8 cellular contexts compared by ENCODE assay signal in genomic region chr9:69758001-69758730, GRCh38. TPM values are rescaled to one million over a fixed set of nuclear protein-coding genes. Genes with fewer than 3 reads are reported as not detected.
A peak's percentile ranks its signal among the peaks of the same experiment; 100 is the strongest.
DNase-seq lines count a peak whose midpoint lies in the region; ATAC-seq and TF ChIP-seq lines count a peak whose summit lies in the region.

No MANE protein-coding gene starts in this region.

- no peak for TF ChIP-seq POLR2A in Peyer's patch (IDR thresholded peaks at IDR 0.05)

- H3K9me3 ChIP-seq in NT2/D1 (ENCODE audit: insufficient read depth, low read length): no peaks in the 10 kb centered on the region
- no peaks in the 10 kb centered on the region for H3K9me3 ChIP-seq in Peyer's patch

- no peak overlapping the region for H3K27ac ChIP-seq in Peyer's patch

- H3K27ac Mint-ChIP-seq in activated T-cell treated with anti-CD3 and anti-CD28 coated beads, Interleukin-2, amount 50 U/mL, for 24 hours: peak overlapping the region; percentile 39

- no peaks in the 10 kb centered on the region for H3K27me3 Mint-ChIP-seq in activated T-cell treated with anti-CD3 and anti-CD28 coated beads, Interleukin-2, amount 50 U/mL, for 24 hours

- no peak for DNase-seq in activated T-cell treated with anti-CD3 and anti-CD28 coated beads, Interleukin-2, amount 50 U/mL, for 24 hours
- DNase-seq in activated T-cell treated with anti-CD3 and anti-CD28 coated beads, Interleukin-2, amount 50 U/mL, for 1 hour: no peak
- DNase-seq in NT2/D1 (ENCODE audit: low read depth, low spot score) (no peak), epithelial cell of esophagus (ENCODE audit: low read depth) (peak; percentile 7), skeletal muscle cell (ENCODE audit: low read depth) (no peak), NCI-H1436 treated with DMSO at 0.1 percent for 48 hours (lab: John Stamatoyannopoulos, UW) (no peak), Peyer's patch (no peak)

- H3K4me3 ChIP-seq in NT2/D1 (ENCODE audit: insufficient read length, low read depth): peak overlapping the region; percentile 36
- peak overlapping the region; percentile 87 for H3K4me3 ChIP-seq in epithelial cell of esophagus (ENCODE audit: low read length)
- H3K4me3 ChIP-seq in skeletal muscle cell (ENCODE audit: low read depth, low read length): peak overlapping the region; percentile 89
- H3K4me3 ChIP-seq in Peyer's patch: peak overlapping the region in 1 of 4 donors; percentile 14

- H3K36me3 Mint-ChIP-seq in activated T-cell treated with anti-CD3 and anti-CD28 coated beads, Interleukin-2, amount 50 U/mL, for 24 hours (ENCODE audit: low read depth): peaks cover 50% of the 10 kb centered on the region

- H3K27me3 ChIP-seq in NT2/D1 (ENCODE audit: insufficient read depth, insufficient read length): no peaks in the 10 kb centered on the region
- H3K27me3 ChIP-seq in Peyer's patch: no peaks in the 10 kb centered on the region

- no peak for ATAC-seq in GM21619 (IDR thresholded peaks at IDR 0.05; ENCODE audit: unreplicated experiment)

- peaks cover 44% of the 10 kb centered on the region for H3K4me1 Mint-ChIP-seq in activated T-cell treated with anti-CD3 and anti-CD28 coated beads, Interleukin-2, amount 50 U/mL, for 24 hours (ENCODE audit: low read depth)

- TF ChIP-seq CTCF in epithelial cell of esophagus (IDR thresholded peaks at IDR 0.05; ENCODE audit: insufficient read depth, low read depth, low read length, missing control alignments) (no peak), Peyer's patch (IDR thresholded peaks at IDR 0.05) (no peak)

- peak overlapping the region; percentile 89 for H3K4me3 Mint-ChIP-seq in activated T-cell treated with anti-CD3 and anti-CD28 coated beads, Interleukin-2, amount 50 U/mL, for 24 hours

- H3K9me3 Mint-ChIP-seq in activated T-cell treated with anti-CD3 and anti-CD28 coated beads, Interleukin-2, amount 50 U/mL, for 24 hours: no peaks in the 10 kb centered on the region

- peaks cover 3% of the 10 kb centered on the region for H3K4me1 ChIP-seq in NT2/D1 (ENCODE audit: insufficient read depth, insufficient read length)
- H3K4me1 ChIP-seq in Peyer's patch: peaks cover 0 to 10% (median 0%) of the 10 kb centered on the region in 4 donors

- H3K9ac ChIP-seq in NT2/D1 (ENCODE audit: insufficient read length, low read depth): peak overlapping the region; percentile 76

- peaks cover 34% of the 10 kb centered on the region for H3K36me3 ChIP-seq in NT2/D1 (ENCODE audit: insufficient read depth, insufficient read length, low read length)
- H3K36me3 ChIP-seq in Peyer's patch: no peaks in the 10 kb centered on the region

RNA-seq across cellular contexts. Expression of gene PTAR1, which starts 1.6 kb away (rescaled TPM):
- total RNA-seq in Peyer's patch: 100 to 1,000 TPM in 1 of 4 donors, 10 to 100 TPM in 3; 43.8 to 115 (median 65.2) TPM
